28 cellular contexts compared by ENCODE assay signal in genomic region chr3:170657312-170657711, GRCh38.
"Had no signal": no experiment of that assay in that cellular context is flagged by ENCODE, and none has a peak within 500 bp of the region (broad histone marks: within the 10 kb centered on the region; RNA-seq: fewer than 3 reads in every experiment).

No MANE protein-coding gene starts in this region.

- H3K9ac ChIP-seq: neural progenitor cell, parathyroid adenoma had no signal

- H3K79me2 ChIP-seq: parathyroid adenoma had no signal

- H3K27me3 ChIP-seq: neural progenitor cell, ovary, suprapubic skin, testis, tibial artery, transverse colon, upper lobe of right lung, uterus had no signal

- H3K4me3 ChIP-seq: neural progenitor cell, ovary, psoas muscle, skin epidermis, smooth muscle cell, spleen, suprapubic skin, testis, tibial artery, transverse colon, upper lobe of right lung, uterus had no signal

- H3K4me2 ChIP-seq: neural progenitor cell, smooth muscle cell had no signal

- H3K4me1 ChIP-seq: neural progenitor cell, parathyroid adenoma, psoas muscle, spleen, suprapubic skin, testis, tibial artery, transverse colon, upper lobe of right lung, uterus had no signal

- H3K27ac ChIP-seq: neural progenitor cell, ovary, parathyroid adenoma, psoas muscle, skin epidermis, spleen, suprapubic skin, testis, tibial artery, transverse colon, upper lobe of right lung, uterus had no signal

- DNase-seq: natural killer cell; occipital lobe; ovary; posterior cingulate gyrus; psoas muscle; right cardiac atrium; spleen; stimulated activated CD4-positive, alpha-beta T cell treated with anti-CD3 and anti-CD28 coated beads, Interleukin-12 subunit alpha, Interleukin-12 subunit beta, amount 100 ng/mL, for 4 hours; stimulated activated CD4-positive, alpha-beta T cell treated with anti-CD3 and anti-CD28 coated beads, Interleukin-1b, Interleukin-23, amount 100 ng/mL, for 48 hours; stimulated activated CD4-positive, alpha-beta T cell treated with anti-CD3 and anti-CD28 coated beads, Interleukin-4, amount 100 ng/mL, for 1 hour; stimulated activated CD4-positive, alpha-beta T cell treated with anti-CD3 and anti-CD28 coated beads, Interleukin-4, amount 100 ng/mL, for 4 hours; stimulated activated CD8-positive, alpha-beta memory T cell treated with anti-CD3 and anti-CD28 coated beads, Interleukin-4, amount 100 ng/mL, for 48 hours; stimulated activated naive CD4-positive, alpha-beta T cell; stimulated activated naive CD8-positive, alpha-beta T cell treated with anti-CD3 and anti-CD28 coated beads, Interleukin-15, amount 100 ng/mL, for 72 hours; stimulated activated naive CD8-positive, alpha-beta T cell treated with anti-CD3 and anti-CD28 coated beads, Interleukin-15, Interleukin-2, amounts not matched to agents 100 U/mL and 50 U/mL, for 24 hours; substantia nigra; testis; tibial artery; transverse colon; upper lobe of right lung; uterus had no signal

- ATAC-seq: natural killer cell; psoas muscle; right cardiac atrium; sciatic nerve; stimulated activated memory B cell treated with anti-CD40 and anti-IgM and Interleukin-4, amounts not matched to agents 10 μg/mL and 1 μg/mL and 100 μg/mL, for 72 hours; stimulated activated naive CD8-positive, alpha-beta T cell treated with anti-CD3 and anti-CD28 coated beads, Interleukin-15, amount 100 ng/mL, for 72 hours; stimulated activated naive CD8-positive, alpha-beta T cell treated with anti-CD3 and anti-CD28 coated beads, Interleukin-15, Interleukin-2, amounts not matched to agents 100 U/mL and 50 U/mL, for 24 hours; upper lobe of right lung had no signal

- H3K36me3 ChIP-seq: neural progenitor cell, ovary, spleen, suprapubic skin, tibial artery, transverse colon, upper lobe of right lung, uterus had no signal

- H2AFZ ChIP-seq: neural progenitor cell, parathyroid adenoma had no signal

- H3K9me3 ChIP-seq: ovary, psoas muscle, spleen, suprapubic skin, testis, tibial artery, transverse colon, upper lobe of right lung, uterus had no signal
